Comparison of ENCODE assay signal across 8 cellular contexts in genomic region chr7:39609462-39610149, GRCh38. TPM values are rescaled to one million over a fixed set of nuclear protein-coding genes. Genes with fewer than 3 reads are reported as not detected.
A peak's percentile ranks its signal among the peaks of the same experiment; 100 is the strongest.
DNase-seq lines count a peak whose midpoint lies in the region; ATAC-seq and TF ChIP-seq lines count a peak whose summit lies in the region.

No MANE protein-coding gene starts in this region.

- no peak for TF ChIP-seq CTCF in CD4-positive, alpha-beta T cell (IDR thresholded peaks at IDR 0.05)
- TF ChIP-seq CTCF in body of pancreas (IDR thresholded peaks at IDR 0.05), result no peak
- TF ChIP-seq CTCF in upper lobe of left lung (IDR thresholded peaks at IDR 0.05), result no peak

- CTCF ChIA-PET in CD4-positive, alpha-beta T cell (lab: Charles Lee), result interaction anchor here (1.0 to 2.4 kb wide), 7 partner anchors 9 to 133 kb away, joined by 3 to 8 read pairs (median 3); no protein-coding TSS in a partner anchor

- intact Hi-C loops in CD4-positive, alpha-beta T cell (cut with DNase I, micrococcal nuclease), result no loop called here
- intact Hi-C loops in body of pancreas (cut with DNase I), result no loop called here

- H3K36me3 ChIP-seq in body of pancreas (replicated peaks in 1 of 2; ENCODE audit: insufficient read depth in 1 of 2, low read depth in 2 of 2) (no peaks in the 10 kb centered on the region), upper lobe of left lung (no peaks in the 10 kb centered on the region)

- peak overlapping the region; percentile 67 for H3K4me3 Mint-ChIP-seq in CD4-positive, alpha-beta T cell

- no peaks in the 10 kb centered on the region for H3K9me3 ChIP-seq in CD4-positive, alpha-beta T cell (ENCODE audit: control insufficient read depth, low read length)
- H3K9me3 ChIP-seq in body of pancreas (no peaks in the 10 kb centered on the region), upper lobe of left lung (no peaks in the 10 kb centered on the region)

- no peaks in the 10 kb centered on the region for H3K36me3 Mint-ChIP-seq in CD4-positive, alpha-beta T cell (ENCODE audit: low read depth)

- TF ChIP-seq POLR2A in body of pancreas (IDR thresholded peaks at IDR 0.05) (no peak), upper lobe of left lung (IDR thresholded peaks at IDR 0.05) (no peak)

- POLR2A ChIA-PET in CD4-positive, alpha-beta T cell (lab: Charles Lee), result interaction anchor here (0.6 to 1.7 kb wide), 8 partner anchors 8 to 464 kb away, joined by 3 to 16 read pairs (median 3); partner anchors contain the start of gene RALA

- peak in 3 of 10 experiments; percentile 11 to 40 (median 24) for DNase-seq in CD4-positive, alpha-beta T cell
- no peak for DNase-seq in body of pancreas
- DNase-seq in left kidney (ENCODE audit: low read depth, low spot score), result peak; percentile 67
- peak in 1 of 2 donors; percentile 89 for DNase-seq in upper lobe of left lung
- no peak for DNase-seq in UCSD-AML1 (lab: John Stamatoyannopoulos, UW; ENCODE audit: unreplicated experiment)
- no peak for DNase-seq in kidney glomerular epithelial cell (lab: John Stamatoyannopoulos, UW)
- no peak for DNase-seq in NCI-H1417 treated with DMSO at 0.1 percent for 48 hours (lab: John Stamatoyannopoulos, UW)

- H3K27me3 Mint-ChIP-seq in CD4-positive, alpha-beta T cell, result peaks cover 22% of the 10 kb centered on the region

- H3K4me1 Mint-ChIP-seq in CD4-positive, alpha-beta T cell (ENCODE audit: low read depth), result peaks cover 56% of the 10 kb centered on the region

- 29 to 37% methylated on average over 19 to 38 of the region's 38 CpGs for WGBS in body of pancreas, 2 donors
- 12 to 24% methylated on average over 17 to 30 of the region's 38 CpGs for WGBS in upper lobe of left lung, 2 donors

- H3K4me3 ChIP-seq in body of pancreas, result no peak overlapping the region
- H3K4me3 ChIP-seq in upper lobe of left lung, result peak overlapping the region in 3 of 4 donors; percentile 22 to 39 (median 31)

- H3K4me1 ChIP-seq in body of pancreas (peaks cover 5% of the 10 kb centered on the region), upper lobe of left lung (peaks cover 5 to 18% (median 12%) of the 10 kb centered on the region in 4 donors)

- no peaks in the 10 kb centered on the region for H3K9me3 Mint-ChIP-seq in CD4-positive, alpha-beta T cell

- peak; percentile 52 for ATAC-seq in CD4-positive, alpha-beta T cell (ENCODE audit: poor library complexity)
- ATAC-seq in HG02884 (IDR thresholded peaks at IDR 0.05; ENCODE audit: unreplicated experiment), result peak; percentile 45
- peak; percentile 45 for ATAC-seq in body of pancreas
- peak in 1 of 2 donors; percentile 78 for ATAC-seq in upper lobe of left lung (ENCODE audit: low FRiP score in 2 of 2)

- no peak for TF ChIP-seq EP300 in upper lobe of left lung (IDR thresholded peaks at IDR 0.05)

- H3K27ac ChIP-seq in CD4-positive, alpha-beta T cell (ENCODE audit: low read depth, low read length), result no peak overlapping the region
- H3K27ac ChIP-seq in body of pancreas, result peak overlapping the region in 1 of 4 donors; percentile 52
- peak overlapping the region; percentile 72 to 91 (median 82) for H3K27ac ChIP-seq in upper lobe of left lung

- no peak overlapping the region for H3K27ac Mint-ChIP-seq in CD4-positive, alpha-beta T cell

- H3K27me3 ChIP-seq in CD4-positive, alpha-beta T cell (ENCODE audit: control insufficient read depth, insufficient read depth, low read length), result peaks cover 4% of the 10 kb centered on the region
- H3K27me3 ChIP-seq in body of pancreas (no peaks in the 10 kb centered on the region), upper lobe of left lung (no peaks in the 10 kb centered on the region)

RNA-seq across cellular contexts. Expression of gene RALA, which starts 13.8 kb away (rescaled TPM):
- total RNA-seq in CD4-positive, alpha-beta T cell, result 10 to 100 TPM; 24.5 to 27.5 TPM
- total RNA-seq in body of pancreas, result 10 to 100 TPM; 10.5 to 14.5 TPM
- 10 to 100 TPM in 5 of 6 donors, 1 to 10 TPM in 1; 7.3 to 45.1 (median 33.5) TPM for total RNA-seq in upper lobe of left lung

RNA-seq across cellular contexts. Expression of gene YAE1, which starts 43.4 kb away (rescaled TPM):
- total RNA-seq in CD4-positive, alpha-beta T cell, result 1 to 10 TPM; 5.0 to 7.4 TPM
- total RNA-seq in body of pancreas, result 1 to 10 TPM; 6.6 to 9.9 TPM
- 10 to 100 TPM in 4 of 6 donors, 1 to 10 TPM in 1, under 1 TPM in 1; 1.00 to 21.0 (median 13.2) TPM for total RNA-seq in upper lobe of left lung

Comparison
In these comparisons a context has a peak if more than half of its experiments do, and no peak if none do; other contexts are left out.
1. H3K4me3 ChIP-seq: peak in upper lobe of left lung (3 of 4); none in body of pancreas (0 of 2).